ENCODE assay signal across 29 cellular contexts in genomic region chr11:103628121-103628520, GRCh38.
"Had no signal": no experiment of that assay in that cellular context is flagged by ENCODE, and none has a peak within 500 bp of the region (broad histone marks: within the 10 kb centered on the region; RNA-seq: fewer than 3 reads in every experiment).

No MANE protein-coding gene starts in this region.

- H3K27me3 ChIP-seq: body of pancreas, foreskin keratinocyte, gastrocnemius medialis, heart left ventricle had no signal

- H3K36me3 ChIP-seq: gastrocnemius medialis, heart left ventricle had no signal

- DNase-seq: activated CD4-positive, alpha-beta memory T cell treated with anti-CD3 and anti-CD28 coated beads, Interleukin-2, amount 10 ng/mL, durations not matched to agents 7 days and 5 days; activated CD4-positive, alpha-beta T cell treated with anti-CD3 and anti-CD28 coated beads for 36 hours; activated CD4-positive, alpha-beta T cell treated with anti-CD3 and anti-CD28 coated beads, Interleukin-2, amount 10 ng/mL, durations not matched to agents 7 days and 5 days; activated CD4-positive, alpha-beta T cell treated with anti-CD3 and anti-CD28 coated beads, Interleukin-2, amount 50 U/mL, for 4 hours; activated CD4-positive, CD25-positive, alpha-beta regulatory T cell; activated CD4-positive, CD25-positive, alpha-beta regulatory T cell treated with anti-CD3 and anti-CD28 coated beads, Interleukin-2, amount 50 U/mL, for 72 hours; activated CD8-positive, alpha-beta memory T cell treated with anti-CD3 and anti-CD28 coated beads, Interleukin-2, amount 50 U/mL, for 48 hours; activated effector memory CD4-positive, alpha-beta T cell treated with Interleukin-2 at 50 U/mL for 16 hours; activated gamma-delta T cell treated with Interleukin-2 at 50 U/mL for 16 hours; activated naive CD4-positive, alpha-beta T cell treated with anti-CD3 and anti-CD28 coated beads, Interleukin-2, amount 50 U/mL, for 16 hours; activated naive CD4-positive, alpha-beta T cell treated with Interleukin-2 at 50 U/mL for 16 hours; activated T-cell treated with anti-CD3 and anti-CD28 coated beads for 4 hours; activated T-cell treated with anti-CD3 and anti-CD28 coated beads, Interleukin-2, amount 50 U/mL, for 24 hours; activated T-cell treated with anti-CD3 and anti-CD28 coated beads, Interleukin-2, amount 50 U/mL, for 72 hours; amniotic stem cell; anterior cingulate cortex; body of pancreas; caudate nucleus; cortex of kidney; dermis blood vessel endothelial cell; effector CD4-positive, alpha-beta T cell; effector memory CD8-positive, alpha-beta T cell; foreskin keratinocyte; gastrocnemius medialis; glutamatergic neuron; heart left ventricle; T-helper 2 cell had no signal

- H3K27ac ChIP-seq: body of pancreas, epithelial cell of prostate, foreskin keratinocyte, gastrocnemius medialis, heart left ventricle had no signal

- ATAC-seq: activated CD4-positive, alpha-beta T cell treated with anti-CD3 and anti-CD28 coated beads for 36 hours; activated T-cell treated with anti-CD3 and anti-CD28 coated beads, Interleukin-2, amount 50 U/mL, for 72 hours; body of pancreas; effector memory CD8-positive, alpha-beta T cell; foreskin keratinocyte; gastrocnemius medialis; heart left ventricle had no signal

- H3K9me3 ChIP-seq: body of pancreas, gastrocnemius medialis, heart left ventricle had no signal

- H3K4me1 ChIP-seq: body of pancreas, gastrocnemius medialis had no signal

- H3K4me3 ChIP-seq: body of pancreas, gastrocnemius medialis, heart left ventricle had no signal

- FAIRE-seq: colon had no signal
